Comparison of ENCODE assay signal across 1 cellular context in the genomic region with DNA sequence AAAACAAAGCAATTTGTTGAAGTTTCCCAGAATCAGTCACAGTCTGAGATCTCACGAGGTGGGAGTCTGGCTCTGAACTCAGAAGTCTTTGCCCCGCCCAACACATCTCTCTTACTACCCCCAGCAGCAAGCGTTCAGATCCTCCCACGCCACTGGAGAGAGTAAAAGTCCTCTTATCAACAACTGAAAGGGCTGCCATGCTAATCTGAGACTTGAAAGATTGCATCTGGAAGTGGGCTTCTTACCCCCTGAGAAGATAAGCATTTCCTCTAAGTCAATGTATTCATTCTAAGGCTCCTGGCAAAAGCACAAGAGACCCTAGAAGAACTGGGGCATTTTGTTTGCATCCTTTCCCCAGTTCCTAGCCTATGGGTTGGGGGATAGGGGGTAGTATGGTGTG.
TF ChIP-seq lines count a peak whose summit lies in the region.

No MANE protein-coding gene starts in this region.

TF ChIP-seq in K562, 482 proteins besides CTCF, POLR2A, EP300 and RAD21 (continued from another document and continues in another):
- TF ChIP-seq, protein P1, sequence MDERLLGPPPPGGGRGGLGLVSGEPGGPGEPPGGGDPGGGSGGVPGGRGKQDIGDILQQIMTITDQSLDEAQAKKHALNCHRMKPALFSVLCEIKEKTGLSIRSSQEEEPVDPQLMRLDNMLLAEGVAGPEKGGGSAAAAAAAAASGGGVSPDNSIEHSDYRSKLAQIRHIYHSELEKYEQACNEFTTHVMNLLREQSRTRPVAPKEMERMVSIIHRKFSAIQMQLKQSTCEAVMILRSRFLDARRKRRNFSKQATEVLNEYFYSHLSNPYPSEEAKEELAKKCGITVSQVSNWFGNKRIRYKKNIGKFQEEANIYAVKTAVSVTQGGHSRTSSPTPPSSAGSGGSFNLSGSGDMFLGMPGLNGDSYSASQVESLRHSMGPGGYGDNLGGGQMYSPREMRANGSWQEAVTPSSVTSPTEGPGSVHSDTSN (CRISPR knock-in tag; IDR thresholded peaks at IDR 0.05; ENCODE audit: low read depth), result no peak
- TF ChIP-seq, protein P1 (tag; conservative IDR thresholded peaks at IDR 0.05; ENCODE audit: low read depth), result 0 out of 2 replicates have a peak, but pooled peaks have one; percentile 6
- no peak for TF ChIP-seq FOXK2 (conservative IDR thresholded peaks at IDR 0.05 in 1 of 2, IDR thresholded peaks at IDR 0.05 in 1 of 2; ENCODE audit: low read depth in 2 of 2)
- no peak for TF ChIP-seq ZFP36 (IDR thresholded peaks at IDR 0.05; ENCODE audit: low read depth, low read length, partially characterized antibody)
- no peak for TF ChIP-seq ZNF121 (CRISPR knock-in tag; conservative IDR thresholded peaks at IDR 0.05)
- TF ChIP-seq RNF2 (IDR thresholded peaks at IDR 0.05), result peak; percentile 66; the same call in 1 of the 2 replicates
- no peak for TF ChIP-seq ILF3 (IDR thresholded peaks at IDR 0.05; ENCODE audit: borderline replicate concordance)
- 0 out of 2 replicates have a peak, but pooled peaks have one; percentile 16 for TF ChIP-seq ESRRA (IDR thresholded peaks at IDR 0.05; ENCODE audit: borderline replicate concordance, low read depth)
- TF ChIP-seq KDM1A (IDR thresholded peaks at IDR 0.05), result peak; percentile 60 to 67
- TF ChIP-seq SMC3 (conservative IDR thresholded peaks at IDR 0.05; ENCODE audit: insufficient read depth, low read depth, low read length), result no peak
- no peak for TF ChIP-seq NR2F6 (CRISPR knock-in tag; IDR thresholded peaks at IDR 0.05)
- TF ChIP-seq, protein P2, sequence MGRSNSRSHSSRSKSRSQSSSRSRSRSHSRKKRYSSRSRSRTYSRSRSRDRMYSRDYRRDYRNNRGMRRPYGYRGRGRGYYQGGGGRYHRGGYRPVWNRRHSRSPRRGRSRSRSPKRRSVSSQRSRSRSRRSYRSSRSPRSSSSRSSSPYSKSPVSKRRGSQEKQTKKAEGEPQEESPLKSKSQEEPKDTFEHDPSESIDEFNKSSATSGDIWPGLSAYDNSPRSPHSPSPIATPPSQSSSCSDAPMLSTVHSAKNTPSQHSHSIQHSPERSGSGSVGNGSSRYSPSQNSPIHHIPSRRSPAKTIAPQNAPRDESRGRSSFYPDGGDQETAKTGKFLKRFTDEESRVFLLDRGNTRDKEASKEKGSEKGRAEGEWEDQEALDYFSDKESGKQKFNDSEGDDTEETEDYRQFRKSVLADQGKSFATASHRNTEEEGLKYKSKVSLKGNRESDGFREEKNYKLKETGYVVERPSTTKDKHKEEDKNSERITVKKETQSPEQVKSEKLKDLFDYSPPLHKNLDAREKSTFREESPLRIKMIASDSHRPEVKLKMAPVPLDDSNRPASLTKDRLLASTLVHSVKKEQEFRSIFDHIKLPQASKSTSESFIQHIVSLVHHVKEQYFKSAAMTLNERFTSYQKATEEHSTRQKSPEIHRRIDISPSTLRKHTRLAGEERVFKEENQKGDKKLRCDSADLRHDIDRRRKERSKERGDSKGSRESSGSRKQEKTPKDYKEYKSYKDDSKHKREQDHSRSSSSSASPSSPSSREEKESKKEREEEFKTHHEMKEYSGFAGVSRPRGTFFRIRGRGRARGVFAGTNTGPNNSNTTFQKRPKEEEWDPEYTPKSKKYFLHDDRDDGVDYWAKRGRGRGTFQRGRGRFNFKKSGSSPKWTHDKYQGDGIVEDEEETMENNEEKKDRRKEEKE (IDR thresholded peaks at IDR 0.05; ENCODE audit: borderline replicate concordance in 1 of 2, control insufficient read depth in 1 of 2, low read depth in 2 of 2, low read length in 1 of 2), result no peak
- TF ChIP-seq SNIP1 (IDR thresholded peaks at IDR 0.05; ENCODE audit: low read depth), result no peak
- no peak for TF ChIP-seq ZKSCAN1 (IDR thresholded peaks at IDR 0.05; ENCODE audit: low read depth, low read length)
- no peak for TF ChIP-seq NR3C1 (CRISPR knock-in tag; IDR thresholded peaks at IDR 0.05)
- TF ChIP-seq, protein P3, sequence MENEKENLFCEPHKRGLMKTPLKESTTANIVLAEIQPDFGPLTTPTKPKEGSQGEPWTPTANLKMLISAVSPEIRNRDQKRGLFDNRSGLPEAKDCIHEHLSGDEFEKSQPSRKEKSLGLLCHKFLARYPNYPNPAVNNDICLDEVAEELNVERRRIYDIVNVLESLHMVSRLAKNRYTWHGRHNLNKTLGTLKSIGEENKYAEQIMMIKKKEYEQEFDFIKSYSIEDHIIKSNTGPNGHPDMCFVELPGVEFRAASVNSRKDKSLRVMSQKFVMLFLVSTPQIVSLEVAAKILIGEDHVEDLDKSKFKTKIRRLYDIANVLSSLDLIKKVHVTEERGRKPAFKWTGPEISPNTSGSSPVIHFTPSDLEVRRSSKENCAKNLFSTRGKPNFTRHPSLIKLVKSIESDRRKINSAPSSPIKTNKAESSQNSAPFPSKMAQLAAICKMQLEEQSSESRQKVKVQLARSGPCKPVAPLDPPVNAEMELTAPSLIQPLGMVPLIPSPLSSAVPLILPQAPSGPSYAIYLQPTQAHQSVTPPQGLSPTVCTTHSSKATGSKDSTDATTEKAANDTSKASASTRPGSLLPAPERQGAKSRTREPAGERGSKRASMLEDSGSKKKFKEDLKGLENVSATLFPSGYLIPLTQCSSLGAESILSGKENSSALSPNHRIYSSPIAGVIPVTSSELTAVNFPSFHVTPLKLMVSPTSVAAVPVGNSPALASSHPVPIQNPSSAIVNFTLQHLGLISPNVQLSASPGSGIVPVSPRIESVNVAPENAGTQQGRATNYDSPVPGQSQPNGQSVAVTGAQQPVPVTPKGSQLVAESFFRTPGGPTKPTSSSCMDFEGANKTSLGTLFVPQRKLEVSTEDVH (IDR thresholded peaks at IDR 0.05; ENCODE audit: low read depth, partially characterized antibody), result no peak
- no peak for TF ChIP-seq DIDO1 (tag; IDR thresholded peaks at IDR 0.05; ENCODE audit: low read depth)
- TF ChIP-seq, protein P4, sequence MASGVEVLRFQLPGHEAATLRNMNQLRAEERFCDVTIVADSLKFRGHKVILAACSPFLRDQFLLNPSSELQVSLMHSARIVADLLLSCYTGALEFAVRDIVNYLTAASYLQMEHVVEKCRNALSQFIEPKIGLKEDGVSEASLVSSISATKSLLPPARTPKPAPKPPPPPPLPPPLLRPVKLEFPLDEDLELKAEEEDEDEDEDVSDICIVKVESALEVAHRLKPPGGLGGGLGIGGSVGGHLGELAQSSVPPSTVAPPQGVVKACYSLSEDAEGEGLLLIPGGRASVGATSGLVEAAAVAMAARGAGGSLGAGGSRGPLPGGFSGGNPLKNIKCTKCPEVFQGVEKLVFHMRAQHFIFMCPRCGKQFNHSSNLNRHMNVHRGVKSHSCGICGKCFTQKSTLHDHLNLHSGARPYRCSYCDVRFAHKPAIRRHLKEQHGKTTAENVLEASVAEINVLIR (CRISPR knock-in tag; IDR thresholded peaks at IDR 0.05), result no peak
- TF ChIP-seq C11orf30 (IDR thresholded peaks at IDR 0.05; ENCODE audit: low read depth), result no peak
- TF ChIP-seq KDM5B (IDR thresholded peaks at IDR 0.05; ENCODE audit: insufficient replicate concordance, low read depth, low read length), result no peak
- TF ChIP-seq ZNF436 (CRISPR knock-in tag; IDR thresholded peaks at IDR 0.05), result no peak
- no peak for TF ChIP-seq MAFF (IDR thresholded peaks at IDR 0.05; ENCODE audit: low read length)
- TF ChIP-seq NUFIP1 (IDR thresholded peaks at IDR 0.05; ENCODE audit: partially characterized antibody), result no peak
- no peak for TF ChIP-seq HLTF (IDR thresholded peaks at IDR 0.05)
- no peak for TF ChIP-seq CAMTA2 (CRISPR knock-in tag; conservative IDR thresholded peaks at IDR 0.05)
- no peak for TF ChIP-seq RUNX1 (IDR thresholded peaks at IDR 0.05; ENCODE audit: low read depth)
- TF ChIP-seq, protein P5, sequence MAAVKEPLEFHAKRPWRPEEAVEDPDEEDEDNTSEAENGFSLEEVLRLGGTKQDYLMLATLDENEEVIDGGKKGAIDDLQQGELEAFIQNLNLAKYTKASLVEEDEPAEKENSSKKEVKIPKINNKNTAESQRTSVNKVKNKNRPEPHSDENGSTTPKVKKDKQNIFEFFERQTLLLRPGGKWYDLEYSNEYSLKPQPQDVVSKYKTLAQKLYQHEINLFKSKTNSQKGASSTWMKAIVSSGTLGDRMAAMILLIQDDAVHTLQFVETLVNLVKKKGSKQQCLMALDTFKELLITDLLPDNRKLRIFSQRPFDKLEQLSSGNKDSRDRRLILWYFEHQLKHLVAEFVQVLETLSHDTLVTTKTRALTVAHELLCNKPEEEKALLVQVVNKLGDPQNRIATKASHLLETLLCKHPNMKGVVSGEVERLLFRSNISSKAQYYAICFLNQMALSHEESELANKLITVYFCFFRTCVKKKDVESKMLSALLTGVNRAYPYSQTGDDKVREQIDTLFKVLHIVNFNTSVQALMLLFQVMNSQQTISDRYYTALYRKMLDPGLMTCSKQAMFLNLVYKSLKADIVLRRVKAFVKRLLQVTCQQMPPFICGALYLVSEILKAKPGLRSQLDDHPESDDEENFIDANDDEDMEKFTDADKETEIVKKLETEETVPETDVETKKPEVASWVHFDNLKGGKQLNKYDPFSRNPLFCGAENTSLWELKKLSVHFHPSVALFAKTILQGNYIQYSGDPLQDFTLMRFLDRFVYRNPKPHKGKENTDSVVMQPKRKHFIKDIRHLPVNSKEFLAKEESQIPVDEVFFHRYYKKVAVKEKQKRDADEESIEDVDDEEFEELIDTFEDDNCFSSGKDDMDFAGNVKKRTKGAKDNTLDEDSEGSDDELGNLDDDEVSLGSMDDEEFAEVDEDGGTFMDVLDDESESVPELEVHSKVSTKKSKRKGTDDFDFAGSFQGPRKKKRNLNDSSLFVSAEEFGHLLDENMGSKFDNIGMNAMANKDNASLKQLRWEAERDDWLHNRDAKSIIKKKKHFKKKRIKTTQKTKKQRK (IDR thresholded peaks at IDR 0.05; ENCODE audit: borderline replicate concordance, low read depth, low read length), result no peak
- TF ChIP-seq, protein P6, sequence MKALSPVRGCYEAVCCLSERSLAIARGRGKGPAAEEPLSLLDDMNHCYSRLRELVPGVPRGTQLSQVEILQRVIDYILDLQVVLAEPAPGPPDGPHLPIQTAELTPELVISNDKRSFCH (CRISPR knock-in tag; IDR thresholded peaks at IDR 0.05), result no peak
- TF ChIP-seq, protein P6 (tag; IDR thresholded peaks at IDR 0.05), result no peak
- TF ChIP-seq XRCC4 (IDR thresholded peaks at IDR 0.05; ENCODE audit: extremely low read depth, insufficient read depth, insufficient read length), result no peak
- no peak for TF ChIP-seq COPS2 (conservative IDR thresholded peaks at IDR 0.05)
- no peak for TF ChIP-seq CREB1 (IDR thresholded peaks at IDR 0.05)
- no peak for TF ChIP-seq CREB1 (CRISPR knock-in tag; IDR thresholded peaks at IDR 0.05)
- no peak for TF ChIP-seq ZZZ3 (IDR thresholded peaks at IDR 0.05)
- TF ChIP-seq FOSL1 (tag; conservative IDR thresholded peaks at IDR 0.05), result no peak
- no peak for TF ChIP-seq ILK (tag; IDR thresholded peaks at IDR 0.05; ENCODE audit: borderline replicate concordance, low read depth)
- TF ChIP-seq NR1H2 (CRISPR knock-in tag; IDR thresholded peaks at IDR 0.05), result no peak
- no peak for TF ChIP-seq LCOR (CRISPR knock-in tag; IDR thresholded peaks at IDR 0.05)
- TF ChIP-seq, protein P7, sequence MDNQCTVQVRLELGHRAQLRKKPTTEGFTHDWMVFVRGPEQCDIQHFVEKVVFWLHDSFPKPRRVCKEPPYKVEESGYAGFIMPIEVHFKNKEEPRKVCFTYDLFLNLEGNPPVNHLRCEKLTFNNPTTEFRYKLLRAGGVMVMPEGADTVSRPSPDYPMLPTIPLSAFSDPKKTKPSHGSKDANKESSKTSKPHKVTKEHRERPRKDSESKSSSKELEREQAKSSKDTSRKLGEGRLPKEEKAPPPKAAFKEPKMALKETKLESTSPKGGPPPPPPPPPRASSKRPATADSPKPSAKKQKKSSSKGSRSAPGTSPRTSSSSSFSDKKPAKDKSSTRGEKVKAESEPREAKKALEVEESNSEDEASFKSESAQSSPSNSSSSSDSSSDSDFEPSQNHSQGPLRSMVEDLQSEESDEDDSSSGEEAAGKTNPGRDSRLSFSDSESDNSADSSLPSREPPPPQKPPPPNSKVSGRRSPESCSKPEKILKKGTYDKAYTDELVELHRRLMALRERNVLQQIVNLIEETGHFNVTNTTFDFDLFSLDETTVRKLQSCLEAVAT (IDR thresholded peaks at IDR 0.05), result no peak
- no peak for TF ChIP-seq IFI16 (CRISPR knock-in tag; IDR thresholded peaks at IDR 0.05)
- TF ChIP-seq, protein P8, sequence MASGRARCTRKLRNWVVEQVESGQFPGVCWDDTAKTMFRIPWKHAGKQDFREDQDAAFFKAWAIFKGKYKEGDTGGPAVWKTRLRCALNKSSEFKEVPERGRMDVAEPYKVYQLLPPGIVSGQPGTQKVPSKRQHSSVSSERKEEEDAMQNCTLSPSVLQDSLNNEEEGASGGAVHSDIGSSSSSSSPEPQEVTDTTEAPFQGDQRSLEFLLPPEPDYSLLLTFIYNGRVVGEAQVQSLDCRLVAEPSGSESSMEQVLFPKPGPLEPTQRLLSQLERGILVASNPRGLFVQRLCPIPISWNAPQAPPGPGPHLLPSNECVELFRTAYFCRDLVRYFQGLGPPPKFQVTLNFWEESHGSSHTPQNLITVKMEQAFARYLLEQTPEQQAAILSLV (tag; IDR thresholded peaks at IDR 0.05), result no peak
- TF ChIP-seq RBM25 (IDR thresholded peaks at IDR 0.05; ENCODE audit: low read depth, low read length, severe bottlenecking), result no peak
- TF ChIP-seq SETDB1 (IDR thresholded peaks at IDR 0.05; ENCODE audit: low read length), result no peak
- TF ChIP-seq, protein P9, sequence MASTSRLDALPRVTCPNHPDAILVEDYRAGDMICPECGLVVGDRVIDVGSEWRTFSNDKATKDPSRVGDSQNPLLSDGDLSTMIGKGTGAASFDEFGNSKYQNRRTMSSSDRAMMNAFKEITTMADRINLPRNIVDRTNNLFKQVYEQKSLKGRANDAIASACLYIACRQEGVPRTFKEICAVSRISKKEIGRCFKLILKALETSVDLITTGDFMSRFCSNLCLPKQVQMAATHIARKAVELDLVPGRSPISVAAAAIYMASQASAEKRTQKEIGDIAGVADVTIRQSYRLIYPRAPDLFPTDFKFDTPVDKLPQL (IDR thresholded peaks at IDR 0.05; ENCODE audit: extremely low read depth, insufficient read length), result no peak
- TF ChIP-seq ZNF133 (CRISPR knock-in tag; IDR thresholded peaks at IDR 0.05), result no peak
- TF ChIP-seq NFIC (IDR thresholded peaks at IDR 0.05), result peak; percentile 61
- TF ChIP-seq TAF1 (IDR thresholded peaks at IDR 0.05; ENCODE audit: control insufficient read depth, extremely low read depth, insufficient read depth, low read length, severe bottlenecking), result no peak
- TF ChIP-seq ADNP (tag; IDR thresholded peaks at IDR 0.05), result no peak
